ENCODE assay signal across 8 cellular contexts in the genomic region with DNA sequence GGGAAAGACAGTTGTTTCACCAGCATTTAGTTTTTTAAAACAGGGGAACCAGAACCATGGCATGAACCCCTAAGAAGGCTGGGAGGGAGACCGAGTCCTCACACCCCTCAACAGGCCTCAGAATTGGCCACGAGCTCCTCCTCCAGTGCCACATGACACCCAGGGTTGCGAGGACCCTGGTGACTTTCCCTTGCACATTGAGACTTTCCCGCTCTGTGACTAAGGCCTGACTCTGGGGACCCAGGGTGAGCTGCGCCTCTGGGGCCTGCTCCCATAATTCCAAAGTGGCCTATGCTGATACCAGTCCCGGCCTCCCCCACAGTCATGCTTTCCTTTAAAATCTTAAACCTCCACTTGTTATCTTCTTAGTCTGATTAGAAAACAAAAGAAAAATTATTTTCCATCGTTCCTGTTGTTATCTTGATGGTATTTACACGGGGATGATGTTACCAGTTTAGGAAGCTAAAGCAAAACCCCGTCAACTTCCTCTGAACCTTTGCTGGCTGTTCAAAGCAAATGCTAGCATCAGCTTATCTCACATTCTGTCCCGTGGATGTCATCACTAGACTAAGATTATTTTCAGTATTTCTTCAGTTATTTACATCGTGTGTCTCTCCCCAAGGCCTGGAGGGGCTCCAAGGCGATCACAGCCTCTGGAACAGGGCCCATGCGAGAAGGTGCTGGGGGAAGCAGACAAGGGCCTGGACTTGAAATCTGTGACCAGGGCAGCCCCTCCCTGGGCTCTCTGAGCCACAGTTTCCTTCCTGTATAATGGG. TPM values are rescaled to one million over a fixed set of nuclear protein-coding genes. Genes with fewer than 3 reads are reported as not detected.
DNase-seq lines count a peak whose midpoint lies in the region; ATAC-seq and TF ChIP-seq lines count a peak whose summit lies in the region.

No MANE protein-coding gene starts in this region.

- in situ Hi-C loops in astrocyte of the spinal cord (cut with HindIII; ENCODE audit: low sequenced_read_pairs) (no loop called here), HAP-1 (cut with MboI; ENCODE audit: low sequenced_read_pairs) (no loop called here)

- WGBS in stomach, 5 donors, result 21 to 40% (median 30%) methylated on average over 13 of the region's 13 CpGs

- peaks cover 51% of the 10 kb centered on the region for H3K36me3 Mint-ChIP-seq in T-helper 1 cell treated with Interleukin-12 subunit alpha and Interleukin-12 subunit beta and Interleukin-4 antibody, amounts not matched to agents 30 μg/mL and 1 μg/mL, for 36 hours (ENCODE audit: low read depth)

- DNase-seq in astrocyte of the spinal cord (ENCODE audit: low read depth, low spot score), result peak; percentile 50
- DNase-seq in medulla oblongata (ENCODE audit: extremely low spot score), result peak; percentile 77
- DNase-seq in stomach, result no peak
- DNase-seq in HAP-1 (ENCODE audit: low spot score in 2 of 2), result no peak
- no peak for DNase-seq in foreskin melanocyte

- peak overlapping the region; percentile 67 to 83 (median 78) for H3K27ac ChIP-seq in stomach

- intact Hi-C loops in stomach (cut with DNase I; ENCODE audit: low total_unique reads), result no loop called here

- no peaks in the 10 kb centered on the region for H3K9me3 ChIP-seq in stomach
- H3K9me3 ChIP-seq in HAP-1, result no peaks in the 10 kb centered on the region

- no peaks in the 10 kb centered on the region for H3K9me3 Mint-ChIP-seq in T-helper 1 cell treated with Interleukin-12 subunit alpha and Interleukin-12 subunit beta and Interleukin-4 antibody, amounts not matched to agents 30 μg/mL and 1 μg/mL, for 36 hours

- H3K4me3 ChIP-seq in astrocyte of the spinal cord (ENCODE audit: low read depth, low read length), result no peak overlapping the region
- no peak overlapping the region for H3K4me3 ChIP-seq in stomach
- H3K4me3 ChIP-seq in HAP-1, result no peak overlapping the region

- no peak for TF ChIP-seq POLR2A in stomach (IDR thresholded peaks at IDR 0.05)

- no peaks in the 10 kb centered on the region for H3K27me3 ChIP-seq in stomach
- no peaks in the 10 kb centered on the region for H3K27me3 ChIP-seq in HAP-1 (ENCODE audit: low read depth)

- peaks cover 85% of the 10 kb centered on the region for H3K4me1 Mint-ChIP-seq in T-helper 1 cell treated with Interleukin-12 subunit alpha and Interleukin-12 subunit beta and Interleukin-4 antibody, amounts not matched to agents 30 μg/mL and 1 μg/mL, for 36 hours (ENCODE audit: low read depth)

- ATAC-seq in GM19395 (IDR thresholded peaks at IDR 0.05; ENCODE audit: unreplicated experiment), result no peak
- no peak for ATAC-seq in GM19023 (IDR thresholded peaks at IDR 0.05; ENCODE audit: unreplicated experiment)

- H3K4me1 ChIP-seq in stomach, result peaks cover 77 to 100% (median 89%) of the 10 kb centered on the region in 4 donors
- no peaks in the 10 kb centered on the region for H3K4me1 ChIP-seq in HAP-1

- no peak for TF ChIP-seq EP300 in stomach (IDR thresholded peaks at IDR 0.05)

- no peak for TF ChIP-seq CTCF in astrocyte of the spinal cord (IDR thresholded peaks at IDR 0.05; ENCODE audit: low read depth, low read length)
- no peak for TF ChIP-seq CTCF in stomach (IDR thresholded peaks at IDR 0.05)

- peak overlapping the region; percentile 63 for H3K4me3 Mint-ChIP-seq in T-helper 1 cell treated with Interleukin-12 subunit alpha and Interleukin-12 subunit beta and Interleukin-4 antibody, amounts not matched to agents 30 μg/mL and 1 μg/mL, for 36 hours

- no peaks in the 10 kb centered on the region for H3K27me3 Mint-ChIP-seq in T-helper 1 cell treated with Interleukin-12 subunit alpha and Interleukin-12 subunit beta and Interleukin-4 antibody, amounts not matched to agents 30 μg/mL and 1 μg/mL, for 36 hours (ENCODE audit: low read depth)

- peak overlapping the region; percentile 95 for H3K27ac Mint-ChIP-seq in T-helper 1 cell treated with Interleukin-12 subunit alpha and Interleukin-12 subunit beta and Interleukin-4 antibody, amounts not matched to agents 30 μg/mL and 1 μg/mL, for 36 hours

- peaks cover 10 to 32% (median 25%) of the 10 kb centered on the region in 4 donors for H3K36me3 ChIP-seq in stomach
- H3K36me3 ChIP-seq in HAP-1 (replicated peaks), result peaks cover 29% of the 10 kb centered on the region

RNA-seq across cellular contexts. Expression of a gene that starts 42.1 kb away (rescaled TPM):
- 10 to 100 TPM in 4 of 5 donors, 1 to 10 TPM in 1; 9.4 to 46.9 (median 19.3) TPM for total RNA-seq in stomach
- 1 to 10 TPM; 5.7 to 9.3 (median 8.2) TPM for polyA plus RNA-seq in stomach

Comparison
In these comparisons a context has a peak if more than half of its experiments do, and no peak if none do; other contexts are left out.
1. DNase-seq: peak in astrocyte of the spinal cord (single experiment) and medulla oblongata (single experiment); none in stomach (single experiment), HAP-1 (0 of 2) and foreskin melanocyte (single experiment).